In the genomic region with DNA sequence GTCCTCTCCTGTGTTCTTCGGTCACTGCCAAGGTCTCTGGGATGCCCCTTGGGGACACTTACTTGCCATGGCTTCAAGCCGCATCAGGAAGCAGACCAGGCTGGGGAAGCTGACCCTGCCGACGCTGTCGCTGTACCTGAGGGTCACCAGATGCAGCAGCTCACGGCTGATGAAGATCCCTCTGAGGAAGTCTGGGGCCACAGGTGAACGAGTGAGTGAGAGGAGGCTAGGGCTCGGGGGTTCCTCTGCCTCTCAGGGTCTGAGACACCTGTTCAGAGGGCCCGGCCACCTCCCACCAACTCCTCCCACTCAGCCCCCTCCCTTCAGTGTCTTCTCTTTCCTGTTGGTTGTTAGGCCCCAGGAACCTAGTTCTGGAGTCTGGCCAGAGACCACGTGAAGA, we compare ENCODE assay signal across 28 cellular contexts.
"Had no signal": no experiment of that assay in that cellular context is flagged by ENCODE, and none has a peak within 500 bp of the region (broad histone marks: within the 10 kb centered on the region; RNA-seq: fewer than 3 reads in every experiment).

No MANE protein-coding gene starts in this region.

- H3K27ac ChIP-seq: dorsolateral prefrontal cortex, epithelial cell of prostate, gastrocnemius medialis, ovary, psoas muscle, right lobe of liver, stomach, thyroid gland had no signal

- H3K4me1 ChIP-seq: gastrocnemius medialis, psoas muscle, right lobe of liver, stomach, thyroid gland had no signal

- H3K4me3 ChIP-seq: dorsolateral prefrontal cortex, gastrocnemius medialis, lung, mucosa of descending colon, ovary, psoas muscle, right lobe of liver, smooth muscle cell, stomach, thyroid gland had no signal

- ATAC-seq: esophagus mucosa; gastrocnemius medialis; left lobe of liver; mucosa of descending colon; psoas muscle; stimulated activated effector memory CD8-positive, alpha-beta T cell treated with anti-CD3 and anti-CD28 coated beads, Interleukin-12 subunit alpha, Interleukin-12 subunit beta, amount 100 ng/mL, for 72 hours had no signal

- H3K4me1 Mint-ChIP-seq: memory B cell; mesothelial cell of epicardium; nephron progenitor cell; stimulated activated effector memory CD8-positive, alpha-beta T cell treated with anti-CD3 and anti-CD28 coated beads, Interleukin-12 subunit alpha, Interleukin-12 subunit beta, amount 100 ng/mL, for 72 hours had no signal

- H3K4me3 Mint-ChIP-seq: memory B cell; mesothelial cell of epicardium; naive B cell; nephron progenitor cell; stimulated activated effector memory CD8-positive, alpha-beta T cell treated with anti-CD3 and anti-CD28 coated beads, Interleukin-12 subunit alpha, Interleukin-12 subunit beta, amount 100 ng/mL, for 72 hours had no signal

- H3K27me3 Mint-ChIP-seq: memory B cell had no signal

- H3K4me2 ChIP-seq: smooth muscle cell had no signal

- H3K36me3 ChIP-seq: gastrocnemius medialis, ovary, right lobe of liver, thyroid gland had no signal

- H3K9me3 Mint-ChIP-seq: memory B cell; mesothelial cell of epicardium; naive B cell; nephron progenitor cell; stimulated activated effector memory CD8-positive, alpha-beta T cell treated with anti-CD3 and anti-CD28 coated beads, Interleukin-12 subunit alpha, Interleukin-12 subunit beta, amount 100 ng/mL, for 72 hours had no signal

- H3K27ac Mint-ChIP-seq: memory B cell; mesothelial cell of epicardium; naive B cell; nephron progenitor cell; stimulated activated effector memory CD8-positive, alpha-beta T cell treated with anti-CD3 and anti-CD28 coated beads, Interleukin-12 subunit alpha, Interleukin-12 subunit beta, amount 100 ng/mL, for 72 hours had no signal

- H3K9me3 ChIP-seq: gastrocnemius medialis, mucosa of descending colon, ovary, psoas muscle, right lobe of liver, stomach, thyroid gland had no signal

- DNase-seq: effector CD4-positive, alpha-beta T cell; foreskin fibroblast; gastrocnemius medialis; mucosa of descending colon; naive B cell; nephron progenitor cell; occipital lobe; ovary; psoas muscle; retina; right lobe of liver; stimulated activated CD4-positive, alpha-beta T cell treated with anti-CD3 and anti-CD28 coated beads, Interleukin-2, amount 100 ng/mL, for 24 hours; stimulated activated CD4-positive, alpha-beta T cell treated with anti-CD3 and anti-CD28 coated beads, Interleukin-4, amount 100 ng/mL, for 24 hours; stimulated activated naive CD4-positive, alpha-beta T cell treated with Interleukin-2 at 50 U/mL for 16 hours; stomach; thyroid gland; trophoblast cell had no signal

- H3K27me3 ChIP-seq: gastrocnemius medialis, ovary, right lobe of liver, thyroid gland had no signal

- FAIRE-seq: colon, keratinocyte had no signal

- H3K36me3 Mint-ChIP-seq: memory B cell; mesothelial cell of epicardium; naive B cell; stimulated activated effector memory CD8-positive, alpha-beta T cell treated with anti-CD3 and anti-CD28 coated beads, Interleukin-12 subunit alpha, Interleukin-12 subunit beta, amount 100 ng/mL, for 72 hours had no signal
